In genomic region chr18:28040720-28041119, GRCh38 we compare ENCODE assay signal across 17 cellular contexts.
DNase-seq lines count a peak whose midpoint lies in the region; ATAC-seq, FAIRE-seq and TF ChIP-seq lines count a peak whose summit lies in the region.
"Had no signal": no experiment of that assay in that cellular context is flagged by ENCODE, and none has a peak within 500 bp of the region (broad histone marks: within the 10 kb centered on the region; RNA-seq: fewer than 3 reads in every experiment).

No MANE protein-coding gene starts in this region.

- H3K27ac ChIP-seq in astrocyte (ENCODE audit: low read depth, low read length): peak overlapping the region; percentile 83
- no peak overlapping the region for H3K27ac ChIP-seq in mammary epithelial cell (ENCODE audit: insufficient read depth, low read depth, low read length)

- H3K36me3 ChIP-seq in astrocyte (ENCODE audit: insufficient read depth, low read length): no peaks in the 10 kb centered on the region
- H3K36me3 ChIP-seq in mammary epithelial cell (ENCODE audit: insufficient read depth, low read length): no peaks in the 10 kb centered on the region

- no peak overlapping the region for H2AFZ ChIP-seq in astrocyte (ENCODE audit: low read depth, low read length)
- no peak overlapping the region for H2AFZ ChIP-seq in mammary epithelial cell (ENCODE audit: low read depth, low read length)

- H4K20me1 ChIP-seq in astrocyte (ENCODE audit: insufficient read depth, low read length) (no peaks in the 10 kb centered on the region), mammary epithelial cell (ENCODE audit: insufficient read depth, low read length) (no peaks in the 10 kb centered on the region)

- TF ChIP-seq CTCF in astrocyte (IDR thresholded peaks at IDR 0.05; ENCODE audit: insufficient read depth, low read depth, low read length) (no peak), nephron (IDR thresholded peaks at IDR 0.05; ENCODE audit: unreplicated experiment in 3 of 3) (no peak), mammary epithelial cell (conservative IDR thresholded peaks at IDR 0.05 in 1 of 2, IDR thresholded peaks at IDR 0.05 in 1 of 2; ENCODE audit: extremely low read depth in 1 of 2, insufficient read depth in 1 of 2, low read depth in 1 of 2, low read length in 2 of 2) (no peak)

- intact Hi-C loops in mammary epithelial cell (cut with micrococcal nuclease): no loop called here

- peak; percentile 5 for FAIRE-seq in astrocyte (lab: Jason Lieb, UNC)

- H3K27ac Mint-ChIP-seq in astrocyte (ENCODE audit: unreplicated experiment): peak overlapping the region; percentile 97
- peak overlapping the region; percentile 12 to 72 (median 60) for H3K27ac Mint-ChIP-seq in nephron
- H3K27ac Mint-ChIP-seq: B cell; CD4-positive, CD25-positive, alpha-beta regulatory T cell had no signal

- in situ Hi-C loops in mammary epithelial cell (cut with MboI; ENCODE audit: low sequenced_read_pairs in 2 of 2): no loop called here

- H3K27me3 Mint-ChIP-seq in astrocyte (ENCODE audit: low read depth, unreplicated experiment) (no peaks in the 10 kb centered on the region), nephron (ENCODE audit: low read depth) (no peaks in the 10 kb centered on the region)
- H3K27me3 Mint-ChIP-seq: B cell; CD4-positive, CD25-positive, alpha-beta regulatory T cell had no signal

- CTCF ChIA-PET in mammary epithelial cell (lab: Charles Lee; ENCODE audit: low non-redundant PET): no interaction called here

- no peaks in the 10 kb centered on the region for H3K9me3 Mint-ChIP-seq in astrocyte (ENCODE audit: unreplicated experiment)
- H3K9me3 Mint-ChIP-seq in nephron: no peaks in the 10 kb centered on the region

- H3K4me3 ChIP-seq in astrocyte (ENCODE audit: insufficient read depth, low read depth, low read length) (no peak overlapping the region), mammary epithelial cell (replicated peaks in 1 of 3; ENCODE audit: insufficient read depth in 1 of 3, low read depth in 2 of 3, low read length in 3 of 3) (no peak overlapping the region)

- H3K9me3 ChIP-seq in astrocyte (ENCODE audit: insufficient read depth, low read depth, low read length): no peaks in the 10 kb centered on the region
- H3K9me3 ChIP-seq in mammary epithelial cell (replicated peaks; ENCODE audit: insufficient read depth, low read length): no peaks in the 10 kb centered on the region
- H3K9me3 ChIP-seq: Caco-2 had no signal

- H3K27me3 ChIP-seq in astrocyte (ENCODE audit: insufficient read depth, low read length) (no peaks in the 10 kb centered on the region), mammary epithelial cell (ENCODE audit: insufficient read depth, low read length) (no peaks in the 10 kb centered on the region)

- no peak for ATAC-seq in HG03521 (IDR thresholded peaks at IDR 0.05; ENCODE audit: unreplicated experiment)

- peaks cover 2% of the 10 kb centered on the region for H3K36me3 Mint-ChIP-seq in astrocyte (ENCODE audit: low read depth, unreplicated experiment)
- H3K36me3 Mint-ChIP-seq in nephron (ENCODE audit: low read depth): no peaks in the 10 kb centered on the region
- H3K36me3 Mint-ChIP-seq: CD4-positive, CD25-positive, alpha-beta regulatory T cell had no signal

- H3K4me1 Mint-ChIP-seq in astrocyte (ENCODE audit: low read depth, unreplicated experiment) (peaks cover 64% of the 10 kb centered on the region), nephron (peaks cover 35% of the 10 kb centered on the region)
- H3K4me1 Mint-ChIP-seq: B cell; CD4-positive, CD25-positive, alpha-beta regulatory T cell had no signal

- DNase-seq in NCI-H226: peak; percentile 68
- DNase-seq in astrocyte (ENCODE audit: low read depth): no peak
- no peak for DNase-seq in NCI-H510A (lab: John Stamatoyannopoulos, UW)
- no peak for DNase-seq in mammary epithelial cell
- DNase-seq in NCI-H1694 (lab: John Stamatoyannopoulos, UW): no peak
- DNase-seq: Caco-2; CD4-positive, CD25-positive, alpha-beta regulatory T cell; EL; GOT3; Karpas-422; MM.1S; NCI-H1092 treated with DMSO at 0.1 percent for 48 hours; NCI-H526; NK-92 treated with Interleukin-12 subunit alpha and Interleukin-12 subunit beta, amount 100 ng/mL, for 24 hours had no signal

- H3K79me2 ChIP-seq in astrocyte (ENCODE audit: insufficient read depth, low read length) (peaks cover 93% of the 10 kb centered on the region), mammary epithelial cell (ENCODE audit: insufficient read depth, low read length) (no peaks in the 10 kb centered on the region)

- H3K4me2 ChIP-seq in astrocyte (ENCODE audit: low read length): peak overlapping the region; percentile 51
- no peak overlapping the region for H3K4me2 ChIP-seq in mammary epithelial cell (ENCODE audit: insufficient read depth, low read depth, low read length)

- dilution Hi-C loops in mammary epithelial cell (cut with HindIII; ENCODE audit: low sequenced_read_pairs): no loop called here

- no peak overlapping the region for H3K4me3 Mint-ChIP-seq in astrocyte (ENCODE audit: unreplicated experiment)
- no peak overlapping the region for H3K4me3 Mint-ChIP-seq in nephron
- H3K4me3 Mint-ChIP-seq: B cell; CD4-positive, CD25-positive, alpha-beta regulatory T cell had no signal

- H3K9ac ChIP-seq in astrocyte (ENCODE audit: low read length) (peak overlapping the region; percentile 56), mammary epithelial cell (ENCODE audit: insufficient read depth, low read length) (no peak overlapping the region)

- no TSS peak for BruUV-seq in mammary epithelial cell (replicated peaks; lab: Mats Ljungman, UMichigan)

- H3K4me1 ChIP-seq in astrocyte (ENCODE audit: insufficient read depth, low read length): peaks cover 59% of the 10 kb centered on the region
- H3K4me1 ChIP-seq in mammary epithelial cell (ENCODE audit: insufficient read depth, low read length): no peaks in the 10 kb centered on the region
- H3K4me1 ChIP-seq: Caco-2 had no signal
